Comparison of ENCODE assay signal across 1 cellular context in genomic region chr3:63611382-63611781, GRCh38.
A peak's percentile ranks its signal among the peaks of the same experiment; 100 is the strongest.
TF ChIP-seq lines count a peak whose summit lies in the region.

No MANE protein-coding gene starts in this region.

TF ChIP-seq in SK-N-SH, 30 proteins besides CTCF, POLR2A, EP300 and RAD21 (continued from another document):
- TF ChIP-seq NRF1 (IDR thresholded peaks at IDR 0.05; ENCODE audit: low read depth, low read length), result no peak
- TF ChIP-seq GABPA (IDR thresholded peaks at IDR 0.05; ENCODE audit: low read depth), result no peak
- TF ChIP-seq FOXM1 (IDR thresholded peaks at IDR 0.05; ENCODE audit: low read depth), result no peak
- peak; percentile 15; the same call in 1 of the 2 replicates for TF ChIP-seq NFIC (IDR thresholded peaks at IDR 0.05; ENCODE audit: borderline replicate concordance)
- TF ChIP-seq, protein P1, sequence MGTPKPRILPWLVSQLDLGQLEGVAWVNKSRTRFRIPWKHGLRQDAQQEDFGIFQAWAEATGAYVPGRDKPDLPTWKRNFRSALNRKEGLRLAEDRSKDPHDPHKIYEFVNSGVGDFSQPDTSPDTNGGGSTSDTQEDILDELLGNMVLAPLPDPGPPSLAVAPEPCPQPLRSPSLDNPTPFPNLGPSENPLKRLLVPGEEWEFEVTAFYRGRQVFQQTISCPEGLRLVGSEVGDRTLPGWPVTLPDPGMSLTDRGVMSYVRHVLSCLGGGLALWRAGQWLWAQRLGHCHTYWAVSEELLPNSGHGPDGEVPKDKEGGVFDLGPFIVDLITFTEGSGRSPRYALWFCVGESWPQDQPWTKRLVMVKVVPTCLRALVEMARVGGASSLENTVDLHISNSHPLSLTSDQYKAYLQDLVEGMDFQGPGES (IDR thresholded peaks at IDR 0.05; ENCODE audit: low read depth, low read length), result no peak
TF ChIP-seq in SK-N-SH: peak in this region for 2.
